Comparison of ENCODE assay signal across 16 cellular contexts in genomic region chr11:119486691-119487259, GRCh38.
"Had no signal": no experiment of that assay in that cellular context is flagged by ENCODE, and none has a peak within 500 bp of the region (broad histone marks: within the 10 kb centered on the region; RNA-seq: fewer than 3 reads in every experiment).

No MANE protein-coding gene starts in this region.

- H3K27ac ChIP-seq: heart left ventricle, neural progenitor cell, pancreas, thyroid gland, VCaP had no signal

- H3K4me2 ChIP-seq: neural progenitor cell had no signal

- H3K4me1 Mint-ChIP-seq: immature natural killer cell had no signal

- H3K36me3 ChIP-seq: heart left ventricle, neural progenitor cell, pancreas, thyroid gland had no signal

- H3K27ac Mint-ChIP-seq: activated CD8-positive, alpha-beta T cell treated with anti-CD3 and anti-CD28 coated beads, Interleukin-2, amount 10 ng/mL, durations not matched to agents 7 days and 5 days; activated naive CD8-positive, alpha-beta T cell; neural progenitor cell had no signal

- H3K4me3 Mint-ChIP-seq: activated CD8-positive, alpha-beta T cell treated with anti-CD3 and anti-CD28 coated beads, Interleukin-2, amount 10 ng/mL, durations not matched to agents 7 days and 5 days; activated naive CD8-positive, alpha-beta T cell; brain; immature natural killer cell; naive B cell; neural progenitor cell had no signal

- H3K9me3 Mint-ChIP-seq: brain, immature natural killer cell, naive B cell, neural progenitor cell had no signal

- H3K9ac ChIP-seq: neural progenitor cell had no signal

- H2AFZ ChIP-seq: neural progenitor cell had no signal

- H3K9me3 ChIP-seq: heart left ventricle, pancreas, thyroid gland had no signal

- H3K4me3 ChIP-seq: heart left ventricle, neural progenitor cell, pancreas, thyroid gland had no signal

- DNase-seq: activated CD4-positive, alpha-beta T cell treated with anti-CD3 and anti-CD28 coated beads for 4 hours; activated CD8-positive, alpha-beta T cell treated with anti-CD3 and anti-CD28 coated beads, Interleukin-2, amount 10 ng/mL, durations not matched to agents 7 days and 5 days; activated T-cell treated with anti-CD3 and anti-CD28 coated beads for 4 hours; dermis blood vessel endothelial cell; immature natural killer cell; naive B cell; stimulated activated CD4-positive, alpha-beta T cell treated with anti-CD3 and anti-CD28 coated beads, Interleukin-12 subunit alpha, Interleukin-12 subunit beta, amount 100 ng/mL, for 4 hours; stimulated activated CD4-positive, alpha-beta T cell treated with anti-CD3 and anti-CD28 coated beads, Interleukin-2, amount 100 ng/mL, for 24 hours; thyroid gland had no signal

- H3K36me3 Mint-ChIP-seq: activated naive CD8-positive, alpha-beta T cell; brain; immature natural killer cell; naive B cell; neural progenitor cell had no signal

- ATAC-seq: activated CD8-positive, alpha-beta T cell treated with anti-CD3 and anti-CD28 coated beads, Interleukin-2, amount 10 ng/mL, durations not matched to agents 7 days and 5 days; pancreas; SK-N-SH treated with all-trans-retinoic acid at 6 μM for 48 hours had no signal

- H3K4me1 ChIP-seq: pancreas had no signal

- H3K27me3 ChIP-seq: pancreas, thyroid gland had no signal
